ENCODE assay signal across 32 cellular contexts in genomic region chr1:1921459-1921862, GRCh38. TPM values are rescaled to one million over a fixed set of nuclear protein-coding genes. Genes with fewer than 3 reads are reported as not detected.
"Had no signal": no experiment of that assay in that cellular context is flagged by ENCODE, and none has a peak within 500 bp of the region (broad histone marks: within the 10 kb centered on the region; RNA-seq: fewer than 3 reads in every experiment).

No MANE protein-coding gene starts in this region.

- H3K36me3 Mint-ChIP-seq: activated naive CD4-positive, alpha-beta T cell treated with anti-CD3 and anti-CD28 coated beads, Interleukin-2, amount 50 U/mL, for 24 hours; memory B cell; naive thymus-derived CD8-positive, alpha-beta T cell; stimulated activated memory B cell treated with anti-CD40 and anti-IgM and Interleukin-4, amounts not matched to agents 10 μg/mL and 1 μg/mL and 100 μg/mL, for 72 hours had no signal

- ATAC-seq: activated CD4-positive, CD25-positive, alpha-beta regulatory T cell treated with anti-CD3 and anti-CD28 coated beads, Interleukin-2, amount 50 U/mL, for 24 hours; activated naive CD8-positive, alpha-beta T cell treated with anti-CD3 and anti-CD28 coated beads, Interleukin-2, amount 50 U/mL, for 24 hours; effector memory CD8-positive, alpha-beta T cell; gastroesophageal sphincter; left colon; naive thymus-derived CD8-positive, alpha-beta T cell; stimulated activated memory B cell treated with anti-CD40 and anti-IgM and Interleukin-4, amounts not matched to agents 10 μg/mL and 1 μg/mL and 100 μg/mL, for 72 hours had no signal

- H3K4me1 Mint-ChIP-seq: activated naive CD4-positive, alpha-beta T cell treated with anti-CD3 and anti-CD28 coated beads, Interleukin-2, amount 50 U/mL, for 24 hours had no signal

- H3K4me3 ChIP-seq: gastroesophageal sphincter, sigmoid colon had no signal

- H3K27ac ChIP-seq: gastroesophageal sphincter, sigmoid colon, WERI-Rb-1 had no signal

- H3K36me3 ChIP-seq: gastroesophageal sphincter, sigmoid colon, WERI-Rb-1 had no signal

- H3K4me3 Mint-ChIP-seq: activated CD4-positive, alpha-beta memory T cell treated with anti-CD3 and anti-CD28 coated beads, Interleukin-2, amount 10 ng/mL, durations not matched to agents 7 days and 5 days; activated naive CD4-positive, alpha-beta T cell treated with anti-CD3 and anti-CD28 coated beads, Interleukin-2, amount 50 U/mL, for 24 hours; activated naive CD8-positive, alpha-beta T cell treated with anti-CD3 and anti-CD28 coated beads, Interleukin-2, amount 50 U/mL, for 24 hours; activated T-cell treated with anti-CD3 and anti-CD28 coated beads, Interleukin-2, amount 50 U/mL, for 24 hours; effector memory CD8-positive, alpha-beta T cell; memory B cell; neural crest cell; stimulated activated memory B cell treated with anti-CD40 and anti-IgM and Interleukin-4, amounts not matched to agents 10 μg/mL and 1 μg/mL and 100 μg/mL, for 72 hours; T-helper 1 cell treated with Interleukin-12 subunit alpha and Interleukin-12 subunit beta and Interleukin-4 antibody, amounts not matched to agents 30 μg/mL and 1 μg/mL, for 36 hours had no signal

- H3K27ac Mint-ChIP-seq: activated CD4-positive, alpha-beta memory T cell treated with anti-CD3 and anti-CD28 coated beads, Interleukin-2, amount 10 ng/mL, durations not matched to agents 7 days and 5 days; activated naive CD4-positive, alpha-beta T cell treated with anti-CD3 and anti-CD28 coated beads, Interleukin-2, amount 50 U/mL, for 24 hours; activated naive CD8-positive, alpha-beta T cell treated with anti-CD3 and anti-CD28 coated beads, Interleukin-2, amount 50 U/mL, for 24 hours; activated T-cell treated with anti-CD3 and anti-CD28 coated beads, Interleukin-2, amount 50 U/mL, for 24 hours; activated T-helper 2 cell treated with anti-CD3 and anti-CD28 coated beads, Interferon-gamma antibody, Interleukin-2, Interleukin-4, amounts not matched to agents 10 μg/mL and 5 μg/mL and 100 μg/mL, durations not matched to agents 14 hours and 24 hours and 36 hours; effector memory CD8-positive, alpha-beta T cell; memory B cell; stimulated activated memory B cell treated with anti-CD40 and anti-IgM and Interleukin-4, amounts not matched to agents 10 μg/mL and 1 μg/mL and 100 μg/mL, for 72 hours; T-helper 1 cell treated with Interleukin-12 subunit alpha and Interleukin-12 subunit beta and Interleukin-4 antibody, amounts not matched to agents 30 μg/mL and 1 μg/mL, for 36 hours had no signal

- H3K9me3 ChIP-seq: gastroesophageal sphincter, sigmoid colon, SK-N-SH had no signal

- H3K9me3 Mint-ChIP-seq: activated CD4-positive, alpha-beta memory T cell treated with anti-CD3 and anti-CD28 coated beads, Interleukin-2, amount 10 ng/mL, durations not matched to agents 7 days and 5 days; activated naive CD4-positive, alpha-beta T cell treated with anti-CD3 and anti-CD28 coated beads, Interleukin-2, amount 50 U/mL, for 24 hours; activated naive CD8-positive, alpha-beta T cell treated with anti-CD3 and anti-CD28 coated beads, Interleukin-2, amount 50 U/mL, for 24 hours; activated T-cell treated with anti-CD3 and anti-CD28 coated beads, Interleukin-2, amount 50 U/mL, for 24 hours; activated T-helper 2 cell treated with anti-CD3 and anti-CD28 coated beads, Interferon-gamma antibody, Interleukin-2, Interleukin-4, amounts not matched to agents 10 μg/mL and 5 μg/mL and 100 μg/mL, durations not matched to agents 14 hours and 24 hours and 36 hours; effector memory CD8-positive, alpha-beta T cell; memory B cell; naive thymus-derived CD8-positive, alpha-beta T cell; neural crest cell; stimulated activated memory B cell treated with anti-CD40 and anti-IgM and Interleukin-4, amounts not matched to agents 10 μg/mL and 1 μg/mL and 100 μg/mL, for 72 hours; T-helper 1 cell treated with Interleukin-12 subunit alpha and Interleukin-12 subunit beta and Interleukin-4 antibody, amounts not matched to agents 30 μg/mL and 1 μg/mL, for 36 hours had no signal

- DNase-seq: activated CD4-positive, alpha-beta memory T cell treated with anti-CD3 and anti-CD28 coated beads, Interleukin-2, amount 10 ng/mL, durations not matched to agents 7 days and 5 days; activated CD4-positive, alpha-beta T cell treated with anti-CD3 and anti-CD28 coated beads for 48 hours; activated CD8-positive, alpha-beta memory T cell treated with anti-CD3 and anti-CD28 coated beads, Interleukin-2, amount 50 U/mL, for 48 hours; activated naive CD8-positive, alpha-beta T cell treated with anti-CD3 and anti-CD28 coated beads, Interleukin-2, amount 50 U/mL, for 24 hours; activated T-cell treated with anti-CD3 and anti-CD28 coated beads, Interleukin-2, amount 50 U/mL, for 24 hours; amygdala; caudate nucleus; cortex of kidney; effector memory CD8-positive, alpha-beta T cell; head of caudate nucleus; hippocampal formation; naive thymus-derived CD8-positive, alpha-beta T cell; occipital lobe; small intestine; stimulated activated CD4-positive, alpha-beta T cell treated with anti-CD3 and anti-CD28 coated beads, Interleukin-1b, Interleukin-23, amount 100 ng/mL, for 48 hours; stimulated activated CD4-positive, alpha-beta T cell treated with anti-CD3 and anti-CD28 coated beads, Interleukin-4, amount 100 ng/mL, for 4 hours; stimulated activated CD8-positive, alpha-beta memory T cell treated with anti-CD3 and anti-CD28 coated beads, Interleukin-4, amount 100 ng/mL, for 48 hours; SW 1271; T1000; trophoblast cell had no signal

- H3K27me3 Mint-ChIP-seq: activated CD4-positive, alpha-beta memory T cell treated with anti-CD3 and anti-CD28 coated beads, Interleukin-2, amount 10 ng/mL, durations not matched to agents 7 days and 5 days; activated naive CD4-positive, alpha-beta T cell treated with anti-CD3 and anti-CD28 coated beads, Interleukin-2, amount 50 U/mL, for 24 hours; activated naive CD8-positive, alpha-beta T cell treated with anti-CD3 and anti-CD28 coated beads, Interleukin-2, amount 50 U/mL, for 24 hours; activated T-cell treated with anti-CD3 and anti-CD28 coated beads, Interleukin-2, amount 50 U/mL, for 24 hours; effector memory CD8-positive, alpha-beta T cell; naive thymus-derived CD8-positive, alpha-beta T cell had no signal

- H3K27me3 ChIP-seq: gastroesophageal sphincter, sigmoid colon had no signal

RNA-seq across cellular contexts. Expression of gene TMEM52, which starts 2.4 kb away (rescaled TPM):
- total RNA-seq: activated CD4-positive, alpha-beta memory T cell treated with anti-CD3 and anti-CD28 coated beads, Interleukin-2, amount 10 ng/mL, durations not matched to agents 7 days and 5 days had no signal

RNA-seq across cellular contexts. Expression of gene CALML6, which starts 6.4 kb away (rescaled TPM):
- total RNA-seq: occipital lobe had no signal
- polyA plus RNA-seq: naive thymus-derived CD8-positive, alpha-beta T cell had no signal
